Comparison of ENCODE assay signal across 9 cellular contexts in the genomic region with DNA sequence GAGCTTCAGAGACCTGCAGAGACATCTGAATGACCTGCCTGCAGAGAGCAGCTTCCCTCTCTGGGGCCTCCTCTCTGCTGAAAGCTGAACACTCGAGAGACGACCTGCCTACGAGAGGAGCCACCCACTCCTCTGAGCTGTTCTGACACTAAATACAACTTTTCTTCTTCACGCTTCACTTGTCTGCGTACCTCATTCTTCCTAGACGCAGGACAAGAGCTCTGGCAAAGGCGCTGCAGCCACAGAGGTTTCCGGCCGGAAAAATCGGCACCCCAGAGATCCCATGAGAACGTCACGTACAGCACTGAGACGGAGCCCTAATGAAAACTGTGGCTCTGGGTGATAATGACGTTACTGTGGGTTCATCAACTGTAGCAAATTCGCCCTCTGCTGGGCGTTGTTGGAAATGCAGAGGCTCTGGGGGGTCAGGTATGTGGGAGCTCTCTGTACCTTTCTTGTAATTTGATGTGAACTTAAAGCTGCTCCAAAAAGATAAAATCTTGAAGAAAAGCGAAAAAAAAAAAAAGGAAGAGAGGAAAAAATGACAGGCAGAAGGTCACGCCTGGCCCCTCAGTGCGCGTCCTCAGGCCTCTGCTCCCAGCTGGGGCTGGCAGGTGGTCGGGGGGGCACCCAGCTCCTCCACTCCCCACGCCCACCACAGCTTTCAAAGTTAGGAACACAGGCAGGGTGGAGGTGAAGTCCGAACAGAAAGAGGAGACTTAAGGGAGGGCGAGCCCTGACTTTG.
DNase-seq lines count a peak whose midpoint lies in the region; ATAC-seq, FAIRE-seq and TF ChIP-seq lines count a peak whose summit lies in the region.
"Had no signal": no experiment of that assay in that cellular context is flagged by ENCODE, and none has a peak within 500 bp of the region (broad histone marks: within the 10 kb centered on the region; RNA-seq: fewer than 3 reads in every experiment).

No MANE protein-coding gene starts in this region.

- peak overlapping the region; percentile 70 for H3K4me3 Mint-ChIP-seq in activated CD8-positive, alpha-beta T cell treated with anti-CD3 and anti-CD28 coated beads, Interleukin-2, amount 10 ng/mL, durations not matched to agents 7 days and 5 days

- CTCF ChIA-PET in activated CD8-positive, alpha-beta T cell treated with anti-CD3 and anti-CD28 coated beads, Interleukin-2, amount 10 ng/mL, durations not matched to agents 7 days and 5 days (lab: Charles Lee) = interaction anchor here (0.6 to 2.7 kb wide), 78 partner anchors 11 to 562 kb away, joined by 3 to 33 read pairs (median 4); a partner anchor contains a TSS

- TF ChIP-seq CTCF in BE2C (IDR thresholded peaks at IDR 0.05; ENCODE audit: low read depth, low read length) = peak; percentile 92

- peaks cover 9% of the 10 kb centered on the region for H3K9me3 Mint-ChIP-seq in activated CD8-positive, alpha-beta T cell treated with anti-CD3 and anti-CD28 coated beads, Interleukin-2, amount 10 ng/mL, durations not matched to agents 7 days and 5 days (ENCODE audit: insufficient read depth)

- H3K27me3 ChIP-seq in BE2C = no peaks in the 10 kb centered on the region
- H3K27me3 ChIP-seq in endocrine pancreas (ENCODE audit: control insufficient read depth, insufficient read depth, low read length) = no peaks in the 10 kb centered on the region

- H3K4me1 Mint-ChIP-seq in activated CD8-positive, alpha-beta T cell treated with anti-CD3 and anti-CD28 coated beads, Interleukin-2, amount 10 ng/mL, durations not matched to agents 7 days and 5 days (ENCODE audit: low read depth) = peaks cover 20% of the 10 kb centered on the region

- DNase-seq in BE2C (peak; percentile 81), GM19239 (ENCODE audit: insufficient read length, low spot score) (peak; percentile 83), NCI-H82 treated with DMSO at 0.1 percent for 48 hours (lab: John Stamatoyannopoulos, UW; ENCODE audit: unreplicated experiment) (peak; percentile 36), midbrain (lab: John Stamatoyannopoulos, UW) (peak; percentile 58)
- DNase-seq in activated CD8-positive, alpha-beta T cell treated with anti-CD3 and anti-CD28 coated beads, Interleukin-2, amount 10 ng/mL, durations not matched to agents 7 days and 5 days = peak; percentile 93
- peak; percentile 89 for DNase-seq in stimulated activated CD8-positive, alpha-beta memory T cell treated with anti-CD3 and anti-CD28 coated beads, Interleukin-15, amount 100 ng/mL, for 24 hours (ENCODE audit: low read depth)

- peaks cover 2% of the 10 kb centered on the region for H3K36me3 Mint-ChIP-seq in activated CD8-positive, alpha-beta T cell treated with anti-CD3 and anti-CD28 coated beads, Interleukin-2, amount 10 ng/mL, durations not matched to agents 7 days and 5 days (ENCODE audit: low read depth)

- peak; percentile 93 for FAIRE-seq in GM19239 (lab: Jason Lieb, UNC)
- FAIRE-seq: TTC549 had no signal

- H3K4me3 ChIP-seq in BE2C (ENCODE audit: low read depth, low read length) (peak overlapping the region; percentile 66), endocrine pancreas (ENCODE audit: control insufficient read depth, insufficient read depth, low read length) (peak overlapping the region; percentile 25)

- no peaks in the 10 kb centered on the region for H3K27me3 Mint-ChIP-seq in activated CD8-positive, alpha-beta T cell treated with anti-CD3 and anti-CD28 coated beads, Interleukin-2, amount 10 ng/mL, durations not matched to agents 7 days and 5 days (ENCODE audit: low read depth)

- no peaks in the 10 kb centered on the region for H3K4me1 ChIP-seq in BE2C
- H3K4me1 ChIP-seq in endocrine pancreas (ENCODE audit: control insufficient read depth, insufficient read depth, low read length) = no peaks in the 10 kb centered on the region

- ATAC-seq in HG03439 (IDR thresholded peaks at IDR 0.05; ENCODE audit: unreplicated experiment) = peak; percentile 83
- peak; percentile 88 for ATAC-seq in activated CD8-positive, alpha-beta T cell treated with anti-CD3 and anti-CD28 coated beads, Interleukin-2, amount 10 ng/mL, durations not matched to agents 7 days and 5 days

- peak overlapping the region; percentile 84 for H3K27ac Mint-ChIP-seq in activated CD8-positive, alpha-beta T cell treated with anti-CD3 and anti-CD28 coated beads, Interleukin-2, amount 10 ng/mL, durations not matched to agents 7 days and 5 days

- H3K9ac ChIP-seq in endocrine pancreas (ENCODE audit: control insufficient read depth, insufficient read depth, low read length) = peak overlapping the region; percentile 12

- no peaks in the 10 kb centered on the region; the same call in 1 of the 2 replicates for H3K9me3 ChIP-seq in BE2C
- no peaks in the 10 kb centered on the region for H3K9me3 ChIP-seq in endocrine pancreas (ENCODE audit: control insufficient read depth, low read length)

- POLR2A ChIA-PET in activated CD8-positive, alpha-beta T cell treated with anti-CD3 and anti-CD28 coated beads, Interleukin-2, amount 10 ng/mL, durations not matched to agents 7 days and 5 days (lab: Charles Lee) = interaction anchor here (0.6 to 1.4 kb wide), 4 partner anchors 113 to 281 kb away, joined by 3 to 7 read pairs (median 4); no protein-coding TSS in a partner anchor

- H3K36me3 ChIP-seq in BE2C (no peaks in the 10 kb centered on the region), endocrine pancreas (ENCODE audit: control insufficient read depth, insufficient read depth, low read length) (no peaks in the 10 kb centered on the region)

Comparison
In these comparisons a context has a peak if more than half of its experiments do, and no peak if none do; other contexts are left out.
1. Peak in every context shown above with its lines: DNase-seq, ATAC-seq and H3K4me3 ChIP-seq.
2. DNase-seq: peak in every context shown above with its lines; median percentile 93 in activated CD8-positive, alpha-beta T cell treated with anti-CD3 and anti-CD28 coated beads, Interleukin-2, amount 10 ng/mL, durations not matched to agents 7 days and 5 days; 89 in stimulated activated CD8-positive, alpha-beta memory T cell treated with anti-CD3 and anti-CD28 coated beads, Interleukin-15, amount 100 ng/mL, for 24 hours; 83 in GM19239; 81 in BE2C; 58 in midbrain; 36 in NCI-H82 treated with DMSO at 0.1 percent for 48 hours.